In genomic region chr3:161649900-161650484, GRCh38 we compare ENCODE assay signal across 21 cellular contexts.
A peak's percentile ranks its signal among the peaks of the same experiment; 100 is the strongest.
DNase-seq lines count a peak whose midpoint lies in the region; ATAC-seq, FAIRE-seq and TF ChIP-seq lines count a peak whose summit lies in the region.
"Had no signal": no experiment of that assay in that cellular context is flagged by ENCODE, and none has a peak within 500 bp of the region (broad histone marks: within the 10 kb centered on the region; RNA-seq: fewer than 3 reads in every experiment).

No MANE protein-coding gene starts in this region.

- no peak overlapping the region for H2BK5ac ChIP-seq in H1 (ENCODE audit: low read depth, low read length)

- no peak overlapping the region for H2BK12ac ChIP-seq in H1 (ENCODE audit: low read depth, low read length)

- H3K9ac ChIP-seq in OCI-LY3 (ENCODE audit: low read length) (no peak overlapping the region), H1 (replicated peaks in 1 of 4; ENCODE audit: extremely low read depth in 1 of 4, low read depth in 3 of 4, low read length in 3 of 4) (no peak overlapping the region)
- H3K9ac ChIP-seq: BLaER1 treated with 17β-estradiol and CSF1 and Interleukin-3, amounts not matched to agents 10 nM and 100 nM had no signal

- H3K36me3 Mint-ChIP-seq in GM23338 (ENCODE audit: low read depth) (peaks cover 14% of the 10 kb centered on the region), MCF 10A (ENCODE audit: insufficient read depth, unreplicated experiment) (no peaks in the 10 kb centered on the region)

- H3K27me3 ChIP-seq in GM23338 (ENCODE audit: insufficient read depth) (no peaks in the 10 kb centered on the region), OCI-LY3 (ENCODE audit: low read depth, low read length) (no peaks in the 10 kb centered on the region), H1 (replicated peaks in 1 of 4; ENCODE audit: control insufficient read depth in 3 of 4, extremely low read depth in 1 of 4, insufficient read depth in 3 of 4, low read length in 3 of 4) (no peaks in the 10 kb centered on the region)
- H3K27me3 ChIP-seq: BLaER1 treated with 17β-estradiol and CSF1 and Interleukin-3, amounts not matched to agents 10 nM and 100 nM had no signal

- H2AFZ ChIP-seq in GM23338: no peak overlapping the region
- no peak overlapping the region for H2AFZ ChIP-seq in OCI-LY3 (ENCODE audit: low read depth, low read length)
- H2AFZ ChIP-seq in H1 (ENCODE audit: low read length): no peak overlapping the region

- H2BK20ac ChIP-seq in H1 (ENCODE audit: low read length): no peak overlapping the region

- no peak overlapping the region for H4K5ac ChIP-seq in H1 (ENCODE audit: insufficient read length, low read depth, low read length)

- H3K27ac Mint-ChIP-seq in GM23338: no peak overlapping the region
- no peak overlapping the region for H3K27ac Mint-ChIP-seq in stimulated activated naive CD8-positive, alpha-beta T cell treated with anti-CD3 and anti-CD28 coated beads, Interleukin-15, amount 100 ng/mL, for 72 hours
- H3K27ac Mint-ChIP-seq in MCF 10A (ENCODE audit: low read depth, unreplicated experiment): no peak overlapping the region
- H3K27ac Mint-ChIP-seq: HFFc6 had no signal

- H3K4me2 ChIP-seq in GM23338: no peak overlapping the region
- H3K4me2 ChIP-seq in OCI-LY3 (ENCODE audit: low read length): peak overlapping the region; percentile 13
- H3K4me2 ChIP-seq in H1 (ENCODE audit: insufficient read depth in 1 of 2, low read depth in 2 of 2, low read length in 2 of 2): no peak overlapping the region
- H3K4me2 ChIP-seq: BLaER1 treated with 17β-estradiol and CSF1 and Interleukin-3, amounts not matched to agents 10 nM and 100 nM had no signal

- H3K23me2 ChIP-seq in H1 (ENCODE audit: low read depth, low read length): no peaks in the 10 kb centered on the region

- intact Hi-C loops in MCF 10A (cut with micrococcal nuclease): no loop called here

- no peak for TF ChIP-seq EP300 in H1 (IDR thresholded peaks at IDR 0.05; ENCODE audit: borderline replicate concordance in 1 of 2, low read depth in 2 of 2, low read length in 2 of 2)

- WGBS in H1 (ENCODE audit: extremely low coverage in 1 of 2, insufficient coverage in 1 of 2, insufficient read length in 1 of 2, insufficient replicate concordance in 2 of 2, low coverage in 1 of 2, low lambda C conversion rate in 2 of 2, missing lambda C conversion rate in 1 of 2), 2 experiments: 86% methylated on average over 3 of the region's 3 CpGs; no CpG with 5 or more reads in 1 of the 2 experiments

- no peak for FAIRE-seq in H1 (lab: Jason Lieb, UNC)
- FAIRE-seq: GM18507, GM19239 had no signal

- H3K27ac ChIP-seq in GM23338 (ENCODE audit: low read depth) (no peak overlapping the region), OCI-LY3 (ENCODE audit: low read length) (no peak overlapping the region), H1 (ENCODE audit: low read depth, low read length) (no peak overlapping the region)
- H3K27ac ChIP-seq: BLaER1 treated with 17β-estradiol and CSF1 and Interleukin-3, amounts not matched to agents 10 nM and 100 nM had no signal

- TF ChIP-seq RAD21 in H1 (IDR thresholded peaks at IDR 0.05 in 1 of 2, conservative IDR thresholded peaks at IDR 0.05 in 1 of 2; ENCODE audit: low read depth in 2 of 2, low read length in 2 of 2): no peak

- H2AK5ac ChIP-seq in H1 (ENCODE audit: low read depth, low read length): no peak overlapping the region

- H3K4me1 ChIP-seq in GM23338 (ENCODE audit: insufficient read depth) (0 out of 2 replicates have a peak, but pooled peaks cover 3% of the 10 kb centered on the region), OCI-LY3 (ENCODE audit: low read length) (no peaks in the 10 kb centered on the region), H1 (replicated peaks in 1 of 4; ENCODE audit: control insufficient read depth in 3 of 4, insufficient read depth in 4 of 4, low read length in 3 of 4) (peaks cover 0 to under 1% (median 0%) of the 10 kb centered on the region in 4 experiments; a peak in 2 of 7 replicates)
- H3K4me1 ChIP-seq: BLaER1 treated with 17β-estradiol and CSF1 and Interleukin-3, amounts not matched to agents 10 nM and 100 nM had no signal

- H2BK15ac ChIP-seq in H1 (ENCODE audit: low read length): no peak overlapping the region

- DNase-seq in GM23338 (ENCODE audit: low spot score) (no peak), H1 (ENCODE audit: low read depth in 1 of 2, low spot score in 2 of 2) (no peak), dermis blood vessel endothelial cell (no peak), MCF 10A (ENCODE audit: unreplicated experiment) (no peak)
- DNase-seq in stimulated activated naive CD8-positive, alpha-beta T cell treated with anti-CD3 and anti-CD28 coated beads, Interleukin-15, amount 100 ng/mL, for 72 hours: no peak
- DNase-seq: DMS 273 treated with DMSO at 0.1 percent for 48 hours, GOT3, HFFc6, IMR-90, Kasumi-1, NCI-H1417, NCI-H2029 treated with DMSO at 0.1 percent for 48 hours, NCI-H526 treated with DMSO at 0.1 percent for 48 hours, Right ventricle myocardium superior, T-helper 2 cell had no signal

- no peak overlapping the region for H3K23ac ChIP-seq in H1 (ENCODE audit: insufficient read length)

- TF ChIP-seq CTCF in GM23338 (conservative IDR thresholded peaks at IDR 0.05; ENCODE audit: low read depth in 2 of 2): no peak
- TF ChIP-seq CTCF in OCI-LY3 (IDR thresholded peaks at IDR 0.05; ENCODE audit: low read depth, low read length): no peak
- TF ChIP-seq CTCF in H1 (IDR thresholded peaks at IDR 0.05; ENCODE audit: control extremely low read depth in 1 of 3, insufficient read depth in 1 of 3, low read depth in 1 of 3, low read length in 3 of 3): no peak
- TF ChIP-seq CTCF in MCF 10A (IDR thresholded peaks at IDR 0.05; ENCODE audit: unreplicated experiment): no peak

- POLR2A ChIA-PET in H1 (lab: Charles Lee; ENCODE audit: partially characterized antibody): no interaction called here
- POLR2A ChIA-PET in MCF 10A (lab: Yijun Ruan, JAX): no interaction called here

- no peak overlapping the region for H4K91ac ChIP-seq in H1 (replicated peaks; ENCODE audit: insufficient read length, low read length)

- no peaks in the 10 kb centered on the region for H3F3A ChIP-seq in GM23338 (replicated peaks; ENCODE audit: low read depth)

- H4K8ac ChIP-seq in H1 (ENCODE audit: extremely low read depth, insufficient read depth, low read length): no peak overlapping the region

- 0 out of 2 replicates have a peak, but pooled peaks cover 2% of the 10 kb centered on the region for H3K9me2 ChIP-seq in GM23338 (ENCODE audit: insufficient read depth)

- no TSS peak for BruUV-seq in MCF 10A (replicated peaks; lab: Mats Ljungman, UMichigan)

- H3K79me1 ChIP-seq in H1 (ENCODE audit: low read depth, low read length): no peaks in the 10 kb centered on the region

- H3K4me3 Mint-ChIP-seq in GM23338 (no peak overlapping the region), MCF 10A (ENCODE audit: unreplicated experiment) (no peak overlapping the region)
- H3K4me3 Mint-ChIP-seq in stimulated activated naive CD8-positive, alpha-beta T cell treated with anti-CD3 and anti-CD28 coated beads, Interleukin-15, amount 100 ng/mL, for 72 hours: no peak overlapping the region
- H3K4me3 Mint-ChIP-seq: HFFc6 had no signal

- ATAC-seq in GM23338 (peak; percentile 48; the same call in 1 of the 3 replicates), HG03442 (IDR thresholded peaks at IDR 0.05; ENCODE audit: unreplicated experiment) (no peak)
- ATAC-seq in stimulated activated naive CD8-positive, alpha-beta T cell treated with anti-CD3 and anti-CD28 coated beads, Interleukin-15, amount 100 ng/mL, for 72 hours: no peak
- ATAC-seq: Panc1 had no signal

- CTCF ChIA-PET in H1 (lab: Charles Lee; ENCODE audit: partially characterized antibody): no interaction called here
- CTCF ChIA-PET in MCF 10A (lab: Yijun Ruan, JAX): interaction anchor here (0.5 kb wide), 1 partner anchor 71 kb away, joined by 5 read pairs; no protein-coding TSS in a partner anchor

- H3K18ac ChIP-seq in H1 (ENCODE audit: extremely low read depth, low read length): no peak overlapping the region

- H3K4me3 ChIP-seq in GM23338: no peak overlapping the region
- no peak overlapping the region for H3K4me3 ChIP-seq in OCI-LY3 (ENCODE audit: low read length)
- H3K4me3 ChIP-seq in H1 (ENCODE audit: extremely low read depth in 1 of 4, insufficient read depth in 2 of 4, low read depth in 3 of 4, low read length in 4 of 4): no peak overlapping the region
- H3K4me3 ChIP-seq: BLaER1 treated with 17β-estradiol and CSF1 and Interleukin-3, amounts not matched to agents 10 nM and 100 nM had no signal

- H3K4me1 Mint-ChIP-seq in GM23338 (peaks cover 10% of the 10 kb centered on the region; the same call in 2 of the 3 replicates), MCF 10A (ENCODE audit: insufficient read depth, unreplicated experiment) (peaks cover 9% of the 10 kb centered on the region)
- H3K4me1 Mint-ChIP-seq in stimulated activated naive CD8-positive, alpha-beta T cell treated with anti-CD3 and anti-CD28 coated beads, Interleukin-15, amount 100 ng/mL, for 72 hours: no peaks in the 10 kb centered on the region

- no peak overlapping the region for H3K14ac ChIP-seq in H1 (ENCODE audit: insufficient read length)

- H3K9me3 ChIP-seq in OCI-LY3 (ENCODE audit: insufficient read depth, low read length) (no peaks in the 10 kb centered on the region), H1 (ENCODE audit: insufficient read depth in 2 of 2, low read depth in 1 of 2, low read length in 1 of 2) (no peaks in the 10 kb centered on the region; a peak in 1 of 4 replicates)
- H3K9me3 ChIP-seq: BLaER1 treated with 17β-estradiol and CSF1 and Interleukin-3, amounts not matched to agents 10 nM and 100 nM had no signal

- TF ChIP-seq POLR2A in H1 (IDR thresholded peaks at IDR 0.05; ENCODE audit: control extremely low read depth in 1 of 2, low read depth in 2 of 2, low read length in 2 of 2): no peak

- H2BK120ac ChIP-seq in H1 (replicated peaks; ENCODE audit: low read depth, low read length): no peak overlapping the region

- H3K56ac ChIP-seq in H1 (replicated peaks; ENCODE audit: insufficient read length, low read depth, low read length): no peak overlapping the region

- peaks cover 2% of the 10 kb centered on the region for H3K27me3 Mint-ChIP-seq in GM23338 (ENCODE audit: insufficient read depth, low read depth, poor library complexity)
- H3K27me3 Mint-ChIP-seq in stimulated activated naive CD8-positive, alpha-beta T cell treated with anti-CD3 and anti-CD28 coated beads, Interleukin-15, amount 100 ng/mL, for 72 hours: no peaks in the 10 kb centered on the region
- no peaks in the 10 kb centered on the region for H3K27me3 Mint-ChIP-seq in MCF 10A (ENCODE audit: insufficient read depth, unreplicated experiment)

- H3K4ac ChIP-seq in H1 (replicated peaks; ENCODE audit: insufficient read length, low read depth, low read length): no peak overlapping the region

- H3K9me3 Mint-ChIP-seq in GM23338 (peaks cover 10% of the 10 kb centered on the region), MCF 10A (ENCODE audit: unreplicated experiment) (peaks cover 8% of the 10 kb centered on the region)
- peaks cover 0 to 3% of the 10 kb centered on the region in 2 donors for H3K9me3 Mint-ChIP-seq in stimulated activated naive CD8-positive, alpha-beta T cell treated with anti-CD3 and anti-CD28 coated beads, Interleukin-15, amount 100 ng/mL, for 72 hours

- H4K20me1 ChIP-seq in GM23338 (replicated peaks; ENCODE audit: insufficient read depth): no peaks in the 10 kb centered on the region
- H4K20me1 ChIP-seq in OCI-LY3 (ENCODE audit: insufficient read depth, low read length): no peaks in the 10 kb centered on the region
- no peaks in the 10 kb centered on the region for H4K20me1 ChIP-seq in H1 (replicated peaks in 1 of 2; ENCODE audit: control insufficient read depth in 1 of 2, insufficient read depth in 2 of 2, low read length in 2 of 2)
- H4K20me1 ChIP-seq: BLaER1 treated with 17β-estradiol and CSF1 and Interleukin-3, amounts not matched to agents 10 nM and 100 nM had no signal

- H3K79me2 ChIP-seq in GM23338 (replicated peaks; ENCODE audit: insufficient read depth): no peaks in the 10 kb centered on the region
- no peaks in the 10 kb centered on the region for H3K79me2 ChIP-seq in OCI-LY3 (ENCODE audit: low read length)
- H3K79me2 ChIP-seq in H1 (ENCODE audit: control insufficient read depth in 1 of 2, insufficient read depth in 2 of 2, low read length in 2 of 2): no peaks in the 10 kb centered on the region

- H3K36me3 ChIP-seq in GM23338 (ENCODE audit: insufficient read depth) (no peaks in the 10 kb centered on the region), OCI-LY3 (replicated peaks; ENCODE audit: low read depth, low read length) (no peaks in the 10 kb centered on the region), H1 (ENCODE audit: control insufficient read depth in 2 of 4, insufficient read depth in 4 of 4, low read length in 3 of 4) (no peaks in the 10 kb centered on the region)
- H3K36me3 ChIP-seq: BLaER1 treated with 17β-estradiol and CSF1 and Interleukin-3, amounts not matched to agents 10 nM and 100 nM had no signal
